8 cellular contexts compared by ENCODE assay signal in genomic region chr12:120639771-120640721, GRCh38. TPM values are rescaled to one million over a fixed set of nuclear protein-coding genes. Genes with fewer than 3 reads are reported as not detected.
DNase-seq lines count a peak whose midpoint lies in the region; TF ChIP-seq lines count a peak whose summit lies in the region.

TSS of gene CABP1 (plus strand) at chr12:120640626. CDS start at chr12:120640686, 60 bp downstream.

- intact Hi-C loops in ovary (cut with DNase I), result loop anchor here in 2 of 4 donors (10.0 kb wide), 2 partner anchors 75 to 325 kb away; partner anchors contain the start of gene UNC119B (in 1 of the 2)
- intact Hi-C loops in transverse colon (cut with DNase I; ENCODE audit: low total_unique reads), result no loop called here

- in situ Hi-C loops in HAP-1 (cut with MboI; ENCODE audit: low sequenced_read_pairs), result no loop called here
- in situ Hi-C loops in transverse colon (cut with MboI; ENCODE audit: low pct_ligation_motif_present in 1 of 4, low pct_unique_long_range_greater_than_20kb in 1 of 4, low sequenced_read_pairs in 3 of 4), result loop anchor here (10.0 to 25.0 kb wide), 3 partner anchors 55 to 322 kb away; partner anchors contain the start of genes UNC119B (in 2 of the 4) and POP5 (in 1 of the 4)

- DNase-seq in GM06990 (ENCODE audit: extremely low read depth, insufficient read length) (peak; percentile 70), HAP-1 (ENCODE audit: low spot score in 2 of 2) (peak; percentile 55 to 83), NCI-H2171 treated with DMSO at 0.1 percent for 48 hours (lab: John Stamatoyannopoulos, UW) (peak; percentile 55), epithelial cell of proximal tubule (ENCODE audit: low read depth) (no peak), ovary (no peak), transverse colon (peak; percentile 57), kidney glomerular epithelial cell (lab: John Stamatoyannopoulos, UW) (no peak)
- DNase-seq in activated CD8-positive, alpha-beta memory T cell treated with anti-CD3 and anti-CD28 coated beads for 4 hours (ENCODE audit: low read depth in 2 of 2), result peak; percentile 53 to 61

- H3K27me3 ChIP-seq in GM06990 (replicated peaks; ENCODE audit: control insufficient read depth, insufficient read depth, low read length) (peaks cover 1% of the 10 kb centered on the region; the same call in 1 of the 2 replicates), HAP-1 (ENCODE audit: low read depth) (0 out of 2 replicates have a peak, but pooled peaks cover 4% of the 10 kb centered on the region), ovary (no peaks in the 10 kb centered on the region), transverse colon (peaks cover 57% of the 10 kb centered on the region)

- H3K9me3 ChIP-seq in HAP-1, result no peaks in the 10 kb centered on the region
- no peaks in the 10 kb centered on the region for H3K9me3 ChIP-seq in ovary
- H3K9me3 ChIP-seq in transverse colon, result no peaks in the 10 kb centered on the region

- H3K4me3 ChIP-seq in GM06990 (replicated peaks; ENCODE audit: low read depth, low read length) (peak within 1 kb of the TSS; percentile 32), HAP-1 (peak within 1 kb of the TSS; percentile 38), epithelial cell of proximal tubule (ENCODE audit: low read depth, low read length) (peak within 1 kb of the TSS; percentile 52), ovary (peak within 1 kb of the TSS; percentile 26), transverse colon (peak within 1 kb of the TSS; percentile 18 to 72 (median 46))

- H3K27ac ChIP-seq in ovary, result no peak within 1 kb of the TSS
- H3K27ac ChIP-seq in transverse colon, result no peak within 1 kb of the TSS

- TF ChIP-seq CTCF in GM06990 (IDR thresholded peaks at IDR 0.05; ENCODE audit: insufficient read depth, low read length, poor library complexity, severe bottlenecking) (peak; percentile 58), epithelial cell of proximal tubule (conservative IDR thresholded peaks at IDR 0.05; ENCODE audit: low read depth, low read length) (no peak), ovary (IDR thresholded peaks at IDR 0.05) (no peak), transverse colon (IDR thresholded peaks at IDR 0.05) (peak in 4 of 5 experiments; percentile 23 to 49 (median 34))

- H3K36me3 ChIP-seq in GM06990 (ENCODE audit: control insufficient read depth, insufficient read depth, low read length) (no peaks in the 10 kb centered on the region), HAP-1 (replicated peaks) (no peaks in the 10 kb centered on the region), ovary (no peaks in the 10 kb centered on the region), transverse colon (no peaks in the 10 kb centered on the region)

- H3K4me1 ChIP-seq in HAP-1 (peaks cover 10% of the 10 kb centered on the region), ovary (ENCODE audit: insufficient read depth) (peaks cover 9% of the 10 kb centered on the region), transverse colon (peaks cover 5 to 16% (median 14%) of the 10 kb centered on the region in 4 donors)

- TF ChIP-seq POLR2A in ovary (IDR thresholded peaks at IDR 0.05) (no peak), transverse colon (IDR thresholded peaks at IDR 0.05) (no peak)

- no peak for TF ChIP-seq EP300 in ovary (IDR thresholded peaks at IDR 0.05)
- TF ChIP-seq EP300 in transverse colon (IDR thresholded peaks at IDR 0.05; ENCODE audit: low read depth), result no peak

- 7 to 19% (median 7%) methylated on average over 18 to 56 of the region's 56 CpGs for WGBS in ovary, 3 donors
- WGBS in transverse colon (ENCODE audit: low coverage in 1 of 2), 2 donors, result 23% methylated on average over 26 of the region's 56 CpGs; no CpG with 5 or more reads in 1 of the 2 donors

RNA-seq across cellular contexts. Expression of gene CABP1, which starts in this region (rescaled TPM):
- total RNA-seq in epithelial cell of proximal tubule (0.14 and 1.1 TPM in 2 replicates), ovary (1 to 10 TPM in 2 of 7 donors, under 1 TPM in 4, not detected in 1; 0.33 to 1.5 (median 0.79) TPM), transverse colon (1 to 10 TPM in 2 of 4 donors, under 1 TPM in 1, not detected in 1; 0.60 to 7.5 (median 4.4) TPM)
- 1 to 10 TPM in 1 of 2 donors, under 1 TPM in 1; 0.74 to 2.6 TPM for polyA plus RNA-seq in ovary

Comparison
In these comparisons a context has a peak if more than half of its experiments do, and no peak if none do; other contexts are left out.
1. DNase-seq: peak in GM06990 (single experiment), HAP-1 (2 of 2), NCI-H2171 treated with DMSO at 0.1 percent for 48 hours (single experiment), activated CD8-positive, alpha-beta memory T cell treated with anti-CD3 and anti-CD28 coated beads for 4 hours (2 of 2) and transverse colon (single experiment); none in epithelial cell of proximal tubule (single experiment), ovary (0 of 5) and kidney glomerular epithelial cell (single experiment).
2. CTCF ChIP-seq: peak in GM06990 (single experiment) and transverse colon (4 of 5); none in epithelial cell of proximal tubule (single experiment) and ovary (0 of 3).
3. Peak in every context shown above with its lines, with median percentiles within 50 percentile points of each other: H3K4me3 ChIP-seq.